9 cellular contexts compared by ENCODE assay signal in genomic region chr1:210332719-210333398, GRCh38. TPM values are rescaled to one million over a fixed set of nuclear protein-coding genes. Genes with fewer than 3 reads are reported as not detected.
A peak's percentile ranks its signal among the peaks of the same experiment; 100 is the strongest.
DNase-seq lines count a peak whose midpoint lies in the region; ATAC-seq and TF ChIP-seq lines count a peak whose summit lies in the region.
"Had no signal": no experiment of that assay in that cellular context is flagged by ENCODE, and none has a peak within 500 bp of the region (broad histone marks: within the 10 kb centered on the region; RNA-seq: fewer than 3 reads in every experiment).

No MANE protein-coding gene starts in this region.

- H3K27me3 Mint-ChIP-seq in stimulated activated memory B cell treated with anti-CD40 and anti-IgM and Interleukin-4, amounts not matched to agents 10 μg/mL and 1 μg/mL and 100 μg/mL, for 72 hours = no peaks in the 10 kb centered on the region
- no peaks in the 10 kb centered on the region for H3K27me3 Mint-ChIP-seq in progenitor cell of endocrine pancreas
- H3K27me3 Mint-ChIP-seq: brain had no signal

- 61% methylated on average over 4 of the region's 4 CpGs for WGBS in suprapubic skin

- H3K9me3 ChIP-seq in suprapubic skin = no peaks in the 10 kb centered on the region

- no peaks in the 10 kb centered on the region for H3K9me3 Mint-ChIP-seq in stimulated activated memory B cell treated with anti-CD40 and anti-IgM and Interleukin-4, amounts not matched to agents 10 μg/mL and 1 μg/mL and 100 μg/mL, for 72 hours
- H3K9me3 Mint-ChIP-seq in progenitor cell of endocrine pancreas (ENCODE audit: low read depth) = no peaks in the 10 kb centered on the region

- TF ChIP-seq CTCF in suprapubic skin (IDR thresholded peaks at IDR 0.05) (no peak), progenitor cell of endocrine pancreas (IDR thresholded peaks at IDR 0.05; ENCODE audit: unreplicated experiment) (no peak)

- peaks cover 43% of the 10 kb centered on the region for H3K4me1 Mint-ChIP-seq in stimulated activated memory B cell treated with anti-CD40 and anti-IgM and Interleukin-4, amounts not matched to agents 10 μg/mL and 1 μg/mL and 100 μg/mL, for 72 hours
- H3K4me1 Mint-ChIP-seq in progenitor cell of endocrine pancreas (ENCODE audit: low read depth) = peaks cover 16% of the 10 kb centered on the region

- H3K36me3 Mint-ChIP-seq in stimulated activated memory B cell treated with anti-CD40 and anti-IgM and Interleukin-4, amounts not matched to agents 10 μg/mL and 1 μg/mL and 100 μg/mL, for 72 hours = no peaks in the 10 kb centered on the region
- H3K36me3 Mint-ChIP-seq in progenitor cell of endocrine pancreas (ENCODE audit: insufficient read depth) = no peaks in the 10 kb centered on the region
- H3K36me3 Mint-ChIP-seq: brain had no signal

- peak; percentile 78 for ATAC-seq in GM19468 (IDR thresholded peaks at IDR 0.05; ENCODE audit: extremely low read depth, unreplicated experiment)
- ATAC-seq in HG03469 (IDR thresholded peaks at IDR 0.05; ENCODE audit: unreplicated experiment) = peak; percentile 78
- ATAC-seq in stimulated activated memory B cell treated with anti-CD40 and anti-IgM and Interleukin-4, amounts not matched to agents 10 μg/mL and 1 μg/mL and 100 μg/mL, for 72 hours = peak; percentile 87

- peak overlapping the region; percentile 51 for H3K4me3 Mint-ChIP-seq in stimulated activated memory B cell treated with anti-CD40 and anti-IgM and Interleukin-4, amounts not matched to agents 10 μg/mL and 1 μg/mL and 100 μg/mL, for 72 hours
- no peak overlapping the region for H3K4me3 Mint-ChIP-seq in progenitor cell of endocrine pancreas (ENCODE audit: low read depth)

- H3K4me3 ChIP-seq in suprapubic skin = no peak overlapping the region

- no peaks in the 10 kb centered on the region for H3K27me3 ChIP-seq in suprapubic skin

- TF ChIP-seq EP300 in suprapubic skin (IDR thresholded peaks at IDR 0.05) = no peak

- no peak overlapping the region for H3K27ac ChIP-seq in suprapubic skin

- H3K4me1 ChIP-seq in suprapubic skin = peaks cover 19% of the 10 kb centered on the region

- peak overlapping the region; percentile 72 for H3K27ac Mint-ChIP-seq in stimulated activated memory B cell treated with anti-CD40 and anti-IgM and Interleukin-4, amounts not matched to agents 10 μg/mL and 1 μg/mL and 100 μg/mL, for 72 hours
- no peak overlapping the region for H3K27ac Mint-ChIP-seq in progenitor cell of endocrine pancreas
- H3K27ac Mint-ChIP-seq: brain had no signal

- H3K36me3 ChIP-seq in suprapubic skin = no peaks in the 10 kb centered on the region

- DNase-seq in COLO668 (lab: John Stamatoyannopoulos, UW; ENCODE audit: unreplicated experiment) (peak; percentile 39), suprapubic skin (ENCODE audit: low spot score in 2 of 2) (no peak), progenitor cell of endocrine pancreas (ENCODE audit: low spot score, unreplicated experiment) (no peak), GM19240 (ENCODE audit: insufficient read length, low spot score) (no peak)
- peak; percentile 67 to 76 for DNase-seq in activated T-cell treated with anti-CD3 and anti-CD28 coated beads, Interleukin-2, amount 50 U/mL, for 48 hours

- no peak for TF ChIP-seq POLR2A in suprapubic skin (IDR thresholded peaks at IDR 0.05)

RNA-seq across cellular contexts. Expression of gene HHAT, which starts 4.2 kb away (rescaled TPM):
- total RNA-seq in suprapubic skin (10 to 100 TPM in 2 of 4 donors, 1 to 10 TPM in 2; 4.1 to 20.0 (median 9.3) TPM), progenitor cell of endocrine pancreas (13.7 and 14.7 TPM in 2 replicates)

Comparison
In these comparisons a context has a peak if more than half of its experiments do, and no peak if none do; other contexts are left out.
1. DNase-seq: peak in COLO668 (single experiment) and activated T-cell treated with anti-CD3 and anti-CD28 coated beads, Interleukin-2, amount 50 U/mL, for 48 hours (2 of 2); none in suprapubic skin (0 of 2), progenitor cell of endocrine pancreas (single experiment) and GM19240 (single experiment).
2. Peak in every context shown above with its lines, with median percentiles within 50 percentile points of each other: ATAC-seq.